ENCODE assay signal across 1 cellular context in the genomic region with DNA sequence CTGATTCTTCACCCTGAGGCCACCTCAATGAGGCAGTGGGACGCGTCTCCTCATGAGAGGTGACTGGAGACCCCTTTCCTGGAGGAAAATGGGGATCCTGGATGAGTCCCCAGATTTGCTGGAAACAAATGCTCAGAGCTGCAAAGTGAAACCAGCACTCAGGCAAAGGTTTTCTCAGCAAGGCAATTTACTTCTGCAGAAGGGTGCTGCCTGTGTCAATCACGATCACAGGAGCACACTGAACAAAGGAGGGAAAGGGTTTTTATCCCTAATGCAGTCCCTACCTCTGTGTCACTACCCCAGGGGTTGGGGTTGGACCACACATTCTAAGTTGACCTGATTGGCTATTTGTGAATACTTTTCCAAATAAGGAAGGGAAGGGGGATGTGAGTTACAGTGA.
TF ChIP-seq lines count a peak whose summit lies in the region.

No MANE protein-coding gene starts in this region.

TF ChIP-seq in GM23338, 12 proteins besides CTCF, POLR2A, EP300 and RAD21 (continued from another document):
- TF ChIP-seq, protein P1, sequence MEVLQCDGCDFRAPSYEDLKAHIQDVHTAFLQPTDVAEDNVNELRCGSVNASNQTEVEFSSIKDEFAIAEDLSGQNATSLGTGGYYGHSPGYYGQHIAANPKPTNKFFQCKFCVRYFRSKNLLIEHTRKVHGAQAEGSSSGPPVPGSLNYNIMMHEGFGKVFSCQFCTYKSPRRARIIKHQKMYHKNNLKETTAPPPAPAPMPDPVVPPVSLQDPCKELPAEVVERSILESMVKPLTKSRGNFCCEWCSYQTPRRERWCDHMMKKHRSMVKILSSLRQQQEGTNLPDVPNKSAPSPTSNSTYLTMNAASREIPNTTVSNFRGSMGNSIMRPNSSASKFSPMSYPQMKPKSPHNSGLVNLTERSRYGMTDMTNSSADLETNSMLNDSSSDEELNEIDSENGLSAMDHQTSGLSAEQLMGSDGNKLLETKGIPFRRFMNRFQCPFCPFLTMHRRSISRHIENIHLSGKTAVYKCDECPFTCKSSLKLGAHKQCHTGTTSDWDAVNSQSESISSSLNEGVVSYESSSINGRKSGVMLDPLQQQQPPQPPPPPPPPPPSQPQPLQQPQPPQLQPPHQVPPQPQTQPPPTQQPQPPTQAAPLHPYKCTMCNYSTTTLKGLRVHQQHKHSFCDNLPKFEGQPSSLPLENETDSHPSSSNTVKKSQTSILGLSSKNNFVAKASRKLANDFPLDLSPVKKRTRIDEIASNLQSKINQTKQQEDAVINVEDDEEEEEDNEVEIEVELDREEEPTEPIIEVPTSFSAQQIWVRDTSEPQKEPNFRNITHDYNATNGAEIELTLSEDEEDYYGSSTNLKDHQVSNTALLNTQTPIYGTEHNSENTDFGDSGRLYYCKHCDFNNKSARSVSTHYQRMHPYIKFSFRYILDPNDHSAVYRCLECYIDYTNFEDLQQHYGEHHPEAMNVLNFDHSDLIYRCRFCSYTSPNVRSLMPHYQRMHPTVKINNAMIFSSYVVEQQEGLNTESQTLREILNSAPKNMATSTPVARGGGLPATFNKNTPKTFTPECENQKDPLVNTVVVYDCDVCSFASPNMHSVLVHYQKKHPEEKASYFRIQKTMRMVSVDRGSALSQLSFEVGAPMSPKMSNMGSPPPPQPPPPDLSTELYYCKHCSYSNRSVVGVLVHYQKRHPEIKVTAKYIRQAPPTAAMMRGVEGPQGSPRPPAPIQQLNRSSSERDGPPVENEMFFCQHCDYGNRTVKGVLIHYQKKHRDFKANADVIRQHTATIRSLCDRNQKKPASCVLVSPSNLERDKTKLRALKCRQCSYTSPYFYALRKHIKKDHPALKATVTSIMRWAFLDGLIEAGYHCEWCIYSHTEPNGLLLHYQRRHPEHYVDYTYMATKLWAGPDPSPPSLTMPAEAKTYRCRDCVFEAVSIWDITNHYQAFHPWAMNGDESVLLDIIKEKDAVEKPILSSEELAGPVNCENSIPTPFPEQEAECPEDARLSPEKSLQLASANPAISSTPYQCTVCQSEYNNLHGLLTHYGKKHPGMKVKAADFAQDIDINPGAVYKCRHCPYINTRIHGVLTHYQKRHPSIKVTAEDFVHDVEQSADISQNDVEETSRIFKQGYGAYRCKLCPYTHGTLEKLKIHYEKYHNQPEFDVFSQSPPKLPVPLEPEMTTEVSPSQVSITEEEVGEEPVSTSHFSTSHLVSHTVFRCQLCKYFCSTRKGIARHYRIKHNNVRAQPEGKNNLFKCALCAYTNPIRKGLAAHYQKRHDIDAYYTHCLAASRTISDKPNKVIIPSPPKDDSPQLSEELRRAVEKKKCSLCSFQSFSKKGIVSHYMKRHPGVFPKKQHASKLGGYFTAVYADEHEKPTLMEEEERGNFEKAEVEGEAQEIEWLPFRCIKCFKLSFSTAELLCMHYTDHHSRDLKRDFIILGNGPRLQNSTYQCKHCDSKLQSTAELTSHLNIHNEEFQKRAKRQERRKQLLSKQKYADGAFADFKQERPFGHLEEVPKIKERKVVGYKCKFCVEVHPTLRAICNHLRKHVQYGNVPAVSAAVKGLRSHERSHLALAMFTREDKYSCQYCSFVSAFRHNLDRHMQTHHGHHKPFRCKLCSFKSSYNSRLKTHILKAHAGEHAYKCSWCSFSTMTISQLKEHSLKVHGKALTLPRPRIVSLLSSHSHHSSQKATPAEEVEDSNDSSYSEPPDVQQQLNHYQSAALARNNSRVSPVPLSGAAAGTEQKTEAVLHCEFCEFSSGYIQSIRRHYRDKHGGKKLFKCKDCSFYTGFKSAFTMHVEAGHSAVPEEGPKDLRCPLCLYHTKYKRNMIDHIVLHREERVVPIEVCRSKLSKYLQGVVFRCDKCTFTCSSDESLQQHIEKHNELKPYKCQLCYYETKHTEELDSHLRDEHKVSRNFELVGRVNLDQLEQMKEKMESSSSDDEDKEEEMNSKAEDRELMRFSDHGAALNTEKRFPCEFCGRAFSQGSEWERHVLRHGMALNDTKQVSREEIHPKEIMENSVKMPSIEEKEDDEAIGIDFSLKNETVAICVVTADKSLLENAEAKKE (CRISPR knock-in tag; IDR thresholded peaks at IDR 0.05), result no peak
- TF ChIP-seq, protein P2, sequence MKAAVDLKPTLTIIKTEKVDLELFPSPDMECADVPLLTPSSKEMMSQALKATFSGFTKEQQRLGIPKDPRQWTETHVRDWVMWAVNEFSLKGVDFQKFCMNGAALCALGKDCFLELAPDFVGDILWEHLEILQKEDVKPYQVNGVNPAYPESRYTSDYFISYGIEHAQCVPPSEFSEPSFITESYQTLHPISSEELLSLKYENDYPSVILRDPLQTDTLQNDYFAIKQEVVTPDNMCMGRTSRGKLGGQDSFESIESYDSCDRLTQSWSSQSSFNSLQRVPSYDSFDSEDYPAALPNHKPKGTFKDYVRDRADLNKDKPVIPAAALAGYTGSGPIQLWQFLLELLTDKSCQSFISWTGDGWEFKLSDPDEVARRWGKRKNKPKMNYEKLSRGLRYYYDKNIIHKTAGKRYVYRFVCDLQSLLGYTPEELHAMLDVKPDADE (IDR thresholded peaks at IDR 0.05), result no peak
- TF ChIP-seq EZH2 (IDR thresholded peaks at IDR 0.05; ENCODE audit: low read depth, unreplicated experiment), result no peak
- TF ChIP-seq, protein P3, sequence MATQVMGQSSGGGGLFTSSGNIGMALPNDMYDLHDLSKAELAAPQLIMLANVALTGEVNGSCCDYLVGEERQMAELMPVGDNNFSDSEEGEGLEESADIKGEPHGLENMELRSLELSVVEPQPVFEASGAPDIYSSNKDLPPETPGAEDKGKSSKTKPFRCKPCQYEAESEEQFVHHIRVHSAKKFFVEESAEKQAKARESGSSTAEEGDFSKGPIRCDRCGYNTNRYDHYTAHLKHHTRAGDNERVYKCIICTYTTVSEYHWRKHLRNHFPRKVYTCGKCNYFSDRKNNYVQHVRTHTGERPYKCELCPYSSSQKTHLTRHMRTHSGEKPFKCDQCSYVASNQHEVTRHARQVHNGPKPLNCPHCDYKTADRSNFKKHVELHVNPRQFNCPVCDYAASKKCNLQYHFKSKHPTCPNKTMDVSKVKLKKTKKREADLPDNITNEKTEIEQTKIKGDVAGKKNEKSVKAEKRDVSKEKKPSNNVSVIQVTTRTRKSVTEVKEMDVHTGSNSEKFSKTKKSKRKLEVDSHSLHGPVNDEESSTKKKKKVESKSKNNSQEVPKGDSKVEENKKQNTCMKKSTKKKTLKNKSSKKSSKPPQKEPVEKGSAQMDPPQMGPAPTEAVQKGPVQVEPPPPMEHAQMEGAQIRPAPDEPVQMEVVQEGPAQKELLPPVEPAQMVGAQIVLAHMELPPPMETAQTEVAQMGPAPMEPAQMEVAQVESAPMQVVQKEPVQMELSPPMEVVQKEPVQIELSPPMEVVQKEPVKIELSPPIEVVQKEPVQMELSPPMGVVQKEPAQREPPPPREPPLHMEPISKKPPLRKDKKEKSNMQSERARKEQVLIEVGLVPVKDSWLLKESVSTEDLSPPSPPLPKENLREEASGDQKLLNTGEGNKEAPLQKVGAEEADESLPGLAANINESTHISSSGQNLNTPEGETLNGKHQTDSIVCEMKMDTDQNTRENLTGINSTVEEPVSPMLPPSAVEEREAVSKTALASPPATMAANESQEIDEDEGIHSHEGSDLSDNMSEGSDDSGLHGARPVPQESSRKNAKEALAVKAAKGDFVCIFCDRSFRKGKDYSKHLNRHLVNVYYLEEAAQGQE (IDR thresholded peaks at IDR 0.05; ENCODE audit: unreplicated experiment), result no peak
- TF ChIP-seq CREB1 (CRISPR knock-in tag; IDR thresholded peaks at IDR 0.05; ENCODE audit: low read depth), result no peak
- no peak for TF ChIP-seq ZNF114 (CRISPR knock-in tag; IDR thresholded peaks at IDR 0.05)
- TF ChIP-seq JUNB (IDR thresholded peaks at IDR 0.05; ENCODE audit: unreplicated experiment), result no peak
TF ChIP-seq in GM23338: peak in this region for 0.
